37 cellular contexts compared by ENCODE assay signal in the genomic region with DNA sequence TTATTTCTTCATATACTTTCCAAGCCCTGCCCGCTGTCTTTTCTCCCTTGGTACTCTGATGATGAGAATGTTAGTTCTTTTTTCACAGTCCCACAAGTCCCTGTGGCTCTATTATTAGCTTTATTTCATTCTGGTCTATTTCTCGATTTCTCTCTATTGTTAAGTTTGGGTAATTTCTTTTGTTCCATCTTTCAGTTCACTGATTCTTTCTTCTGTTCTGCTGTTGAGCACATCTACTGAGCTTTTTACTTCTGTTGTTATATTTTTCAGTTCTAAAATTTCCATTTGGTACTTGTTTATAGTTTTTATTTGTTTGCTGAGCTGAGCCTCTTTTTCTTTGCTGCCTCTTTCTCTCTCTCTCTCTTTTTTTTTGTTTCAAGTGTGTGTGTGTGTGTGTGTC.
"Had no signal": no experiment of that assay in that cellular context is flagged by ENCODE, and none has a peak within 500 bp of the region (broad histone marks: within the 10 kb centered on the region; RNA-seq: fewer than 3 reads in every experiment).

No MANE protein-coding gene starts in this region.

- H3K27me3 ChIP-seq: ascending aorta, breast epithelium, MG63, SJSA1 had no signal

- DNase-seq: activated B cell treated with CpG ODN at 0.5 μM for 24 hours; activated CD4-positive, alpha-beta T cell treated with anti-CD3 and anti-CD28 coated beads, Interleukin-2, amount 10 ng/mL, durations not matched to agents 24 days and 14 days; activated CD4-positive, alpha-beta T cell treated with anti-CD3 and anti-CD28 coated beads, Interleukin-2, amount 50 U/mL, for 4 hours; activated CD4-positive, CD25-positive, alpha-beta regulatory T cell treated with anti-CD3 and anti-CD28 coated beads, Interleukin-2, amount 50 U/mL, for 72 hours; activated CD8-positive, alpha-beta T cell treated with anti-CD3 and anti-CD28 coated beads for 36 hours; activated gamma-delta T cell; activated naive CD4-positive, alpha-beta T cell treated with anti-CD3 and anti-CD28 coated beads for 36 hours; activated T-cell treated with anti-CD3 and anti-CD28 coated beads, Interleukin-2, amount 50 U/mL, for 1 hour; activated T-cell treated with anti-CD3 and anti-CD28 coated beads, Interleukin-2, amount 50 U/mL, for 72 hours; amygdala; cerebellar nuclear complex; Kasumi-1; KG1; MG63; NCI-H1048; NCI-H1105 treated with DMSO at 0.1 percent for 48 hours; NCI-H1436; NCI-H1694; NCI-H1930; NCI-H2081 treated with DMSO at 0.1 percent for 48 hours; NCI-H226; NCI-H446 treated with DMSO at 0.1 percent for 48 hours; NCI-H524; NCI-H69; NCI-H82; SHP77; SW 1271; T-helper 1 cell; T-helper 2 cell; T-helper 9 cell had no signal

- H3K27ac ChIP-seq: ascending aorta, breast epithelium, SJSA1, VCaP had no signal

- H3K27me3 Mint-ChIP-seq: activated B cell treated with CpG ODN at 0.5 μM for 24 hours; activated CD4-positive, alpha-beta T cell treated with anti-CD3 and anti-CD28 coated beads, Interleukin-2, amount 10 ng/mL, durations not matched to agents 24 days and 14 days; activated CD8-positive, alpha-beta T cell treated with anti-CD3 and anti-CD28 coated beads for 36 hours; activated naive CD8-positive, alpha-beta T cell had no signal

- H3K27ac Mint-ChIP-seq: activated B cell treated with CpG ODN at 0.5 μM for 24 hours; activated CD4-positive, alpha-beta T cell treated with anti-CD3 and anti-CD28 coated beads, Interleukin-2, amount 10 ng/mL, durations not matched to agents 24 days and 14 days; activated naive CD4-positive, alpha-beta T cell treated with anti-CD3 and anti-CD28 coated beads for 36 hours; activated T-cell treated with anti-CD3 and anti-CD28 coated beads, Interleukin-2, amount 50 U/mL, for 72 hours; activated T-helper 2 cell treated with anti-CD3 and anti-CD28 coated beads, Interferon-gamma antibody, Interleukin-2, Interleukin-4, amounts not matched to agents 10 μg/mL and 5 μg/mL and 100 μg/mL, durations not matched to agents 14 hours and 24 hours and 36 hours had no signal

- H3K36me3 ChIP-seq: ascending aorta, breast epithelium, MG63, SJSA1 had no signal

- H3K4me3 Mint-ChIP-seq: activated B cell treated with CpG ODN at 0.5 μM for 24 hours; activated CD4-positive, alpha-beta T cell treated with anti-CD3 and anti-CD28 coated beads, Interleukin-2, amount 10 ng/mL, durations not matched to agents 24 days and 14 days; activated CD8-positive, alpha-beta T cell treated with anti-CD3 and anti-CD28 coated beads for 36 hours; activated naive CD4-positive, alpha-beta T cell treated with anti-CD3 and anti-CD28 coated beads for 36 hours; activated naive CD8-positive, alpha-beta T cell; activated T-cell treated with anti-CD3 and anti-CD28 coated beads, Interleukin-2, amount 50 U/mL, for 72 hours had no signal

- H3K4me1 ChIP-seq: ascending aorta, breast epithelium had no signal

- ATAC-seq: activated CD8-positive, alpha-beta T cell treated with anti-CD3 and anti-CD28 coated beads for 36 hours; activated T-cell treated with anti-CD3 and anti-CD28 coated beads, Interleukin-2, amount 50 U/mL, for 72 hours; Panc1 had no signal

- H3K4me3 ChIP-seq: ascending aorta, breast epithelium, MG63, SJSA1 had no signal
